2 cellular contexts compared by ENCODE assay signal in genomic region chr2:43985359-43985758, GRCh38.
TF ChIP-seq lines count a peak whose summit lies in the region.

No MANE protein-coding gene starts in this region.

TF ChIP-seq in A549, 52 proteins besides CTCF, POLR2A, EP300 and RAD21:
- TF ChIP-seq CEBPB (IDR thresholded peaks at IDR 0.05) = peak in 1 of 2 experiments; percentile 8; a peak in 1 of 4 replicates
- TF ChIP-seq REST (IDR thresholded peaks at IDR 0.05) = no peak
- TF ChIP-seq GATA3 (IDR thresholded peaks at IDR 0.05; ENCODE audit: borderline replicate concordance) = no peak
- no peak for TF ChIP-seq RNF2 (IDR thresholded peaks at IDR 0.05; ENCODE audit: borderline replicate concordance, low read depth)
- TF ChIP-seq MAZ (IDR thresholded peaks at IDR 0.05; ENCODE audit: borderline replicate concordance, low read depth, low read length) = no peak
- peak; percentile 21; the same call in 1 of the 2 replicates for TF ChIP-seq POLR2AphosphoS2 (conservative IDR thresholded peaks at IDR 0.05; ENCODE audit: low read length)
- TF ChIP-seq HOXA7 (CRISPR knock-in tag; IDR thresholded peaks at IDR 0.05) = no peak

TF ChIP-seq in K562, 482 proteins besides CTCF, POLR2A, EP300 and RAD21 (continues in another document):
- TF ChIP-seq MAFK (IDR thresholded peaks at IDR 0.05; ENCODE audit: low read length) (no peak), NFE2L1 (tag; IDR thresholded peaks at IDR 0.05; ENCODE audit: borderline replicate concordance, low read depth) (no peak), ATF4 (CRISPR knock-in tag; IDR thresholded peaks at IDR 0.05) (peak; percentile 79), EWSR1 (IDR thresholded peaks at IDR 0.05; ENCODE audit: borderline replicate concordance, low read depth, partially characterized antibody) (no peak), MED1 (CRISPR knock-in tag; IDR thresholded peaks at IDR 0.05; ENCODE audit: borderline replicate concordance) (no peak), ZNF282 (CRISPR knock-in tag; IDR thresholded peaks at IDR 0.05) (no peak), MTA3 (IDR thresholded peaks at IDR 0.05; ENCODE audit: borderline replicate concordance) (no peak), THAP12 (CRISPR knock-in tag; IDR thresholded peaks at IDR 0.05) (no peak), ELF4 (CRISPR knock-in tag; IDR thresholded peaks at IDR 0.05) (peak; percentile 47; the same call in 1 of the 2 replicates), ZNF12 (CRISPR knock-in tag; IDR thresholded peaks at IDR 0.05) (no peak), BCLAF1 (IDR thresholded peaks at IDR 0.05; ENCODE audit: borderline replicate concordance in 1 of 2, control insufficient read depth in 1 of 2, low read depth in 2 of 2, low read length in 1 of 2) (no peak), DACH1 (IDR thresholded peaks at IDR 0.05; ENCODE audit: partially characterized antibody) (no peak), XRCC4 (IDR thresholded peaks at IDR 0.05; ENCODE audit: extremely low read depth, insufficient read depth, insufficient read length) (no peak), PTTG1 (tag; IDR thresholded peaks at IDR 0.05; ENCODE audit: low read depth) (peak; percentile 72), RUNX1 (IDR thresholded peaks at IDR 0.05; ENCODE audit: low read depth) (no peak), HIVEP1 (CRISPR knock-in tag; IDR thresholded peaks at IDR 0.05) (no peak), ZNF780A (CRISPR knock-in tag; IDR thresholded peaks at IDR 0.05) (no peak), SMARCA4 (IDR thresholded peaks at IDR 0.05) (0 out of 2 replicates have a peak, but pooled peaks have one; percentile 27), ZNF395 (CRISPR knock-in tag; IDR thresholded peaks at IDR 0.05) (no peak; the same call in 1 of the 2 replicates), ARID3B (CRISPR knock-in tag; IDR thresholded peaks at IDR 0.05; ENCODE audit: borderline replicate concordance) (no peak), ZFP1 (CRISPR knock-in tag; IDR thresholded peaks at IDR 0.05) (no peak), ZSCAN29 (IDR thresholded peaks at IDR 0.05) (no peak), ETV6 (IDR thresholded peaks at IDR 0.05; ENCODE audit: borderline replicate concordance in 1 of 2, low read depth in 2 of 2, low read length in 1 of 2) (no peak), ETV6 (CRISPR knock-in tag; IDR thresholded peaks at IDR 0.05; ENCODE audit: borderline replicate concordance) (no peak), MIER1 (IDR thresholded peaks at IDR 0.05; ENCODE audit: low read depth) (no peak), NONO (IDR thresholded peaks at IDR 0.05; ENCODE audit: low read depth in 2 of 2, low read length in 1 of 2) (no peak), ZBTB40 (IDR thresholded peaks at IDR 0.05) (no peak), ZBTB40 (CRISPR knock-in tag; IDR thresholded peaks at IDR 0.05) (no peak), ZBTB1 (CRISPR knock-in tag; IDR thresholded peaks at IDR 0.05; ENCODE audit: borderline replicate concordance, low read depth) (no peak)
- TF ChIP-seq, protein P1, sequence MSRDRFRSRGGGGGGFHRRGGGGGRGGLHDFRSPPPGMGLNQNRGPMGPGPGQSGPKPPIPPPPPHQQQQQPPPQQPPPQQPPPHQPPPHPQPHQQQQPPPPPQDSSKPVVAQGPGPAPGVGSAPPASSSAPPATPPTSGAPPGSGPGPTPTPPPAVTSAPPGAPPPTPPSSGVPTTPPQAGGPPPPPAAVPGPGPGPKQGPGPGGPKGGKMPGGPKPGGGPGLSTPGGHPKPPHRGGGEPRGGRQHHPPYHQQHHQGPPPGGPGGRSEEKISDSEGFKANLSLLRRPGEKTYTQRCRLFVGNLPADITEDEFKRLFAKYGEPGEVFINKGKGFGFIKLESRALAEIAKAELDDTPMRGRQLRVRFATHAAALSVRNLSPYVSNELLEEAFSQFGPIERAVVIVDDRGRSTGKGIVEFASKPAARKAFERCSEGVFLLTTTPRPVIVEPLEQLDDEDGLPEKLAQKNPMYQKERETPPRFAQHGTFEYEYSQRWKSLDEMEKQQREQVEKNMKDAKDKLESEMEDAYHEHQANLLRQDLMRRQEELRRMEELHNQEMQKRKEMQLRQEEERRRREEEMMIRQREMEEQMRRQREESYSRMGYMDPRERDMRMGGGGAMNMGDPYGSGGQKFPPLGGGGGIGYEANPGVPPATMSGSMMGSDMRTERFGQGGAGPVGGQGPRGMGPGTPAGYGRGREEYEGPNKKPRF (IDR thresholded peaks at IDR 0.05; ENCODE audit: low read depth, low read length) = no peak
- TF ChIP-seq, protein P2, sequence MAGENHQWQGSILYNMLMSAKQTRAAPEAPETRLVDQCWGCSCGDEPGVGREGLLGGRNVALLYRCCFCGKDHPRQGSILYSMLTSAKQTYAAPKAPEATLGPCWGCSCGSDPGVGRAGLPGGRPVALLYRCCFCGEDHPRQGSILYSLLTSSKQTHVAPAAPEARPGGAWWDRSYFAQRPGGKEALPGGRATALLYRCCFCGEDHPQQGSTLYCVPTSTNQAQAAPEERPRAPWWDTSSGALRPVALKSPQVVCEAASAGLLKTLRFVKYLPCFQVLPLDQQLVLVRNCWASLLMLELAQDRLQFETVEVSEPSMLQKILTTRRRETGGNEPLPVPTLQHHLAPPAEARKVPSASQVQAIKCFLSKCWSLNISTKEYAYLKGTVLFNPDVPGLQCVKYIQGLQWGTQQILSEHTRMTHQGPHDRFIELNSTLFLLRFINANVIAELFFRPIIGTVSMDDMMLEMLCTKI (IDR thresholded peaks at IDR 0.05; ENCODE audit: partially characterized antibody) = no peak
